Comparison of ENCODE assay signal across 19 cellular contexts in the genomic region with DNA sequence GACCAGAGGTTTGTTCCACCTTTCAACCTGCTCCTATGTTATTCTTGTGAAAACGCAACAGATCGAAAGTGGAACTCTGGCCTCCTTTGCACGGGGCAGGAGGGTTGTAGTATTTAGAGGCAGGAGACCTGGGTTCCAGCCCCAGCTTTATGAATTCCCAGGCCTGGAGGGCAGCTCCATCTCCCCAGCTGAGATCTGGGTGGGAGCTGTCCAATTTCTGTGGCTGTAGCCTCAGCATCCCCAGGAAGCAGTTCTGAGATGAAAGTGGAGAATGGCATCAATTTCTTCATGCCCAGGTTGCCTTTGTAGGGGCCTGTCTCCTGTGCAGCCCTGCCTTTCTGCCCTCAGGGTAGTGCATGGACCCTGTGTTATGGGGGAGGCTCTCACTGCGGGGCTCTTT. TPM values are rescaled to one million over a fixed set of nuclear protein-coding genes. Genes with fewer than 3 reads are reported as not detected.
DNase-seq lines count a peak whose midpoint lies in the region; ATAC-seq and TF ChIP-seq lines count a peak whose summit lies in the region.
"Had no signal": no experiment of that assay in that cellular context is flagged by ENCODE, and none has a peak within 500 bp of the region (broad histone marks: within the 10 kb centered on the region; RNA-seq: fewer than 3 reads in every experiment).

No MANE protein-coding gene starts in this region.

- TF ChIP-seq CTCF in HEK293 (tag by site-specific recombination; IDR thresholded peaks at IDR 0.05): no peak
- TF ChIP-seq CTCF in adrenal gland (IDR thresholded peaks at IDR 0.05): no peak
- TF ChIP-seq CTCF in natural killer cell (IDR thresholded peaks at IDR 0.05): no peak
- no peak for TF ChIP-seq CTCF in CD14-positive monocyte (IDR thresholded peaks at IDR 0.05)
- no peak for TF ChIP-seq CTCF in right lobe of liver (IDR thresholded peaks at IDR 0.05)

- 70 to 82% (median 73%) methylated on average over 4 of the region's 4 CpGs for WGBS in adrenal gland, 4 donors
- 37% methylated on average over 3 of the region's 4 CpGs for WGBS in right lobe of liver (ENCODE audit: insufficient coverage, low coverage, low lambda C conversion rate, missing lambda C conversion rate)

- no peak overlapping the region for H3K27ac ChIP-seq in HEK293 (ENCODE audit: extremely low read depth, low read depth, low read length)
- peak overlapping the region in 4 of 5 donors; percentile 3 to 98 (median 94) for H3K27ac ChIP-seq in adrenal gland
- no peak overlapping the region for H3K27ac ChIP-seq in right lobe of liver
- H3K27ac ChIP-seq: thyroid gland had no signal

- H3K9me3 Mint-ChIP-seq in natural killer cell (no peaks in the 10 kb centered on the region), CD14-positive monocyte (peaks cover 0 to 3% (median 0%) of the 10 kb centered on the region in 7 donors)

- H3K27me3 Mint-ChIP-seq in natural killer cell (ENCODE audit: low read depth in 2 of 2): no peaks in the 10 kb centered on the region
- peaks cover 13 to 18% (median 14%) of the 10 kb centered on the region in 3 donors for H3K27me3 Mint-ChIP-seq in CD14-positive monocyte (ENCODE audit: low read depth in 3 of 3)

- TF ChIP-seq POLR2A in adrenal gland (IDR thresholded peaks at IDR 0.05): no peak
- no peak for TF ChIP-seq POLR2A in right lobe of liver (IDR thresholded peaks at IDR 0.05)

- H3K36me3 ChIP-seq in HEK293 (ENCODE audit: control insufficient read depth in 2 of 2, insufficient read depth in 1 of 2, low read length in 2 of 2): no peaks in the 10 kb centered on the region
- H3K36me3 ChIP-seq in adrenal gland (replicated peaks in 1 of 2): no peaks in the 10 kb centered on the region
- H3K36me3 ChIP-seq in right lobe of liver: no peaks in the 10 kb centered on the region
- H3K36me3 ChIP-seq: esophagus squamous epithelium, MG63, thyroid gland had no signal

- CTCF ChIA-PET in HEK293 (lab: Yijun Ruan, JAX): interaction anchor here (0.8 kb wide), 1 partner anchor 35 kb away, joined by 3 read pairs; no protein-coding TSS in a partner anchor

- peaks cover 10% of the 10 kb centered on the region; the same call in 1 of the 2 replicates for H3K4me1 ChIP-seq in HEK293 (ENCODE audit: control insufficient read depth, insufficient read depth, low read length)
- H3K4me1 ChIP-seq in adrenal gland (replicated peaks in 1 of 2): peaks cover 36 to 71% of the 10 kb centered on the region in 2 donors
- H3K4me1 ChIP-seq in right lobe of liver: peaks cover 0 to 20% (median 9%) of the 10 kb centered on the region in 4 donors

- H3K36me3 Mint-ChIP-seq in natural killer cell (no peaks in the 10 kb centered on the region), CD14-positive monocyte (peaks cover 6 to 7% of the 10 kb centered on the region in 2 donors)

- H3K4me3 ChIP-seq in HEK293 (ENCODE audit: low read depth, low read length) (no peak overlapping the region), adrenal gland (no peak overlapping the region), right lobe of liver (no peak overlapping the region)
- H3K4me3 ChIP-seq: esophagus squamous epithelium, MG63, thyroid gland had no signal

- H3K27me3 ChIP-seq in adrenal gland (no peaks in the 10 kb centered on the region), right lobe of liver (no peaks in the 10 kb centered on the region)
- H3K27me3 ChIP-seq: thyroid gland had no signal

- intact Hi-C loops in adrenal gland (cut with DNase I): no loop called here
- intact Hi-C loops in natural killer cell (cut with micrococcal nuclease): no loop called here
- intact Hi-C loops in CD14-positive monocyte (cut with micrococcal nuclease): loop anchor here in 1 of 2 donors (5.0 kb wide), 1 partner anchor 35 kb away; no protein-coding TSS in a partner anchor
- intact Hi-C loops in right lobe of liver (cut with DNase I): no loop called here

- H3K27ac Mint-ChIP-seq in natural killer cell (peak overlapping the region; percentile 97 to 98), CD14-positive monocyte (peak overlapping the region in 1 of 7 donors; percentile 48)

- H3K9me3 ChIP-seq in HEK293 (ENCODE audit: control insufficient read depth, insufficient read depth, low read depth, low read length) (no peaks in the 10 kb centered on the region), adrenal gland (replicated peaks in 1 of 3) (no peaks in the 10 kb centered on the region), right lobe of liver (no peaks in the 10 kb centered on the region)
- H3K9me3 ChIP-seq: esophagus squamous epithelium, MG63, thyroid gland had no signal

- peak; percentile 12 for DNase-seq in AG20443 (ENCODE audit: low spot score)
- no peak for DNase-seq in adrenal gland
- DNase-seq in natural killer cell: no peak
- DNase-seq in CD14-positive monocyte (ENCODE audit: low spot score): no peak
- no peak for DNase-seq in right lobe of liver
- no peak for DNase-seq in NCI-H2107 (lab: John Stamatoyannopoulos, UW)
- DNase-seq: activated CD4-positive, alpha-beta T cell treated with anti-CD3 and anti-CD28 coated beads, Interleukin-2, amount 50 U/mL, for 1 hour; activated effector memory CD4-positive, alpha-beta T cell treated with Interleukin-2 at 50 U/mL for 16 hours; dermis blood vessel endothelial cell; esophagus squamous epithelium; GOT3; MG63; NCI-H2029 treated with DMSO at 0.1 percent for 48 hours; NCI-H748 treated with DMSO at 0.1 percent for 48 hours; T1000; thyroid gland had no signal

- H3K4me1 Mint-ChIP-seq in natural killer cell (peaks cover 70 to 79% of the 10 kb centered on the region in 2 donors), CD14-positive monocyte (peaks cover 81% of the 10 kb centered on the region)

- POLR2A ChIA-PET in HEK293 (lab: Yijun Ruan, JAX): interaction anchor here (0.5 to 1.2 kb wide), 2 partner anchors 17 to 195 kb away, joined by 4 to 6 read pairs; no protein-coding TSS in a partner anchor

- H3K4me3 Mint-ChIP-seq in natural killer cell (peak overlapping the region; percentile 40), CD14-positive monocyte (no peak overlapping the region)

- ATAC-seq in natural killer cell: no peak
- no peak for ATAC-seq in GM21528 (IDR thresholded peaks at IDR 0.05; ENCODE audit: low FRiP score, unreplicated experiment)
- no peak for ATAC-seq in right lobe of liver
- ATAC-seq: sciatic nerve had no signal

TF ChIP-seq in HEK293, 187 proteins besides CTCF, POLR2A, EP300 and RAD21 (continues in another document):
- TF ChIP-seq, protein P1, sequence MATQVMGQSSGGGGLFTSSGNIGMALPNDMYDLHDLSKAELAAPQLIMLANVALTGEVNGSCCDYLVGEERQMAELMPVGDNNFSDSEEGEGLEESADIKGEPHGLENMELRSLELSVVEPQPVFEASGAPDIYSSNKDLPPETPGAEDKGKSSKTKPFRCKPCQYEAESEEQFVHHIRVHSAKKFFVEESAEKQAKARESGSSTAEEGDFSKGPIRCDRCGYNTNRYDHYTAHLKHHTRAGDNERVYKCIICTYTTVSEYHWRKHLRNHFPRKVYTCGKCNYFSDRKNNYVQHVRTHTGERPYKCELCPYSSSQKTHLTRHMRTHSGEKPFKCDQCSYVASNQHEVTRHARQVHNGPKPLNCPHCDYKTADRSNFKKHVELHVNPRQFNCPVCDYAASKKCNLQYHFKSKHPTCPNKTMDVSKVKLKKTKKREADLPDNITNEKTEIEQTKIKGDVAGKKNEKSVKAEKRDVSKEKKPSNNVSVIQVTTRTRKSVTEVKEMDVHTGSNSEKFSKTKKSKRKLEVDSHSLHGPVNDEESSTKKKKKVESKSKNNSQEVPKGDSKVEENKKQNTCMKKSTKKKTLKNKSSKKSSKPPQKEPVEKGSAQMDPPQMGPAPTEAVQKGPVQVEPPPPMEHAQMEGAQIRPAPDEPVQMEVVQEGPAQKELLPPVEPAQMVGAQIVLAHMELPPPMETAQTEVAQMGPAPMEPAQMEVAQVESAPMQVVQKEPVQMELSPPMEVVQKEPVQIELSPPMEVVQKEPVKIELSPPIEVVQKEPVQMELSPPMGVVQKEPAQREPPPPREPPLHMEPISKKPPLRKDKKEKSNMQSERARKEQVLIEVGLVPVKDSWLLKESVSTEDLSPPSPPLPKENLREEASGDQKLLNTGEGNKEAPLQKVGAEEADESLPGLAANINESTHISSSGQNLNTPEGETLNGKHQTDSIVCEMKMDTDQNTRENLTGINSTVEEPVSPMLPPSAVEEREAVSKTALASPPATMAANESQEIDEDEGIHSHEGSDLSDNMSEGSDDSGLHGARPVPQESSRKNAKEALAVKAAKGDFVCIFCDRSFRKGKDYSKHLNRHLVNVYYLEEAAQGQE (tag by site-specific recombination; IDR thresholded peaks at IDR 0.05): peak; percentile 79
- no peak for TF ChIP-seq ZNF626 (tag by site-specific recombination; IDR thresholded peaks at IDR 0.05)

RNA-seq across cellular contexts. Expression of a gene that starts 4.1 kb away (rescaled TPM):
- 1,000 to 10,000 TPM in 2 of 8 donors, 100 to 1,000 TPM in 6; 302 to 1,301 (median 562) TPM for total RNA-seq in adrenal gland
- 1,000 to 10,000 TPM in 1 of 3 donors, 100 to 1,000 TPM in 2; 134 to 1,327 (median 153) TPM for polyA plus RNA-seq in adrenal gland
- total RNA-seq in natural killer cell: 10 to 100 TPM; 30.4 to 52.7 (median 34.4) TPM
- polyA plus RNA-seq in CD14-positive monocyte: 10 to 100 TPM in 1 of 2 donors, 1 to 10 TPM in 1; 5.1 to 19.9 TPM
- total RNA-seq in right lobe of liver: 100 to 1,000 TPM in 4 of 6 experiments, 1 to 10 TPM in 2; 4.2 to 166 (median 110) TPM

RNA-seq across cellular contexts. Expression of a gene that starts 15.4 kb away (rescaled TPM):
- total RNA-seq in adrenal gland (100 to 1,000 TPM in 5 of 8 donors, 10 to 100 TPM in 3; 60.3 to 361 (median 102) TPM), natural killer cell (10 to 100 TPM in 2 of 3 donors, 1 to 10 TPM in 1; 9.3 to 17.2 (median 10.2) TPM), right lobe of liver (10 to 100 TPM; 18.3 to 87.6 (median 34.8) TPM)
- polyA plus RNA-seq in adrenal gland (100 to 1,000 TPM in 1 of 3 donors, 10 to 100 TPM in 2; 28.3 to 410 (median 32.1) TPM), CD14-positive monocyte (10 to 100 TPM; 29.2 to 31.8 TPM)

RNA-seq across cellular contexts. Expression of a gene that starts 39.5 kb away (rescaled TPM):
- total RNA-seq in adrenal gland (10 to 100 TPM in 4 of 8 donors, 1 to 10 TPM in 4; 8.4 to 25.6 (median 10.0) TPM), natural killer cell (10 to 100 TPM; 14.2 to 17.8 (median 17.5) TPM), right lobe of liver (10 to 100 TPM in 2 of 6 experiments, 1 to 10 TPM in 4; 4.0 to 13.3 (median 5.4) TPM)
- polyA plus RNA-seq in adrenal gland (10 to 100 TPM in 1 of 3 donors, 1 to 10 TPM in 2; 3.9 to 32.0 (median 4.5) TPM), CD14-positive monocyte (1 to 10 TPM; 4.3 to 6.4 TPM)

RNA-seq across cellular contexts. Expression of a gene that starts 39.8 kb away (rescaled TPM):
- 100 to 1,000 TPM in 4 of 8 donors, 10 to 100 TPM in 4; 22.8 to 161 (median 116) TPM for total RNA-seq in adrenal gland
- 100 to 1,000 TPM in 2 of 3 donors, 10 to 100 TPM in 1; 91.5 to 215 (median 137) TPM for polyA plus RNA-seq in adrenal gland
- total RNA-seq in natural killer cell: 10 to 100 TPM; 64.4 to 69.3 (median 66.1) TPM
- 100 to 1,000 TPM; 220 to 224 TPM for polyA plus RNA-seq in CD14-positive monocyte
- total RNA-seq in right lobe of liver: 10 to 100 TPM; 31.6 to 74.5 (median 55.3) TPM

RNA-seq across cellular contexts. Expression of a gene that starts 59.1 kb away (rescaled TPM):
- total RNA-seq in adrenal gland (100 to 1,000 TPM in 6 of 8 donors, 10 to 100 TPM in 2; 74.5 to 145 (median 112) TPM), natural killer cell (10 to 100 TPM; 10.8 to 17.8 (median 11.5) TPM), right lobe of liver (10 to 100 TPM; 13.0 to 69.8 (median 22.7) TPM)
- polyA plus RNA-seq in adrenal gland (100 to 1,000 TPM in 2 of 3 donors, 10 to 100 TPM in 1; 98.2 to 175 (median 103) TPM), CD14-positive monocyte (1 to 10 TPM; 2.5 to 5.8 TPM)

Comparison
In these comparisons a context has a peak if more than half of its experiments do, and no peak if none do; other contexts are left out.
1. H3K27ac ChIP-seq: peak in adrenal gland (4 of 5); none in HEK293 (single experiment) and right lobe of liver (0 of 3).